Comparison of ENCODE assay signal across 10 cellular contexts in genomic region chr4:87121332-87122065, GRCh38.
A peak's percentile ranks its signal among the peaks of the same experiment; 100 is the strongest.
DNase-seq lines count a peak whose midpoint lies in the region; ATAC-seq and TF ChIP-seq lines count a peak whose summit lies in the region.
"Had no signal": no experiment of that assay in that cellular context is flagged by ENCODE, and none has a peak within 500 bp of the region (broad histone marks: within the 10 kb centered on the region; RNA-seq: fewer than 3 reads in every experiment).

No MANE protein-coding gene starts in this region.

- TF ChIP-seq CTCF in psoas muscle (IDR thresholded peaks at IDR 0.05), result no peak

- H3K4me3 Mint-ChIP-seq in CD4-positive, CD25-positive, alpha-beta regulatory T cell, result no peak overlapping the region

- peak overlapping the region; percentile 38 to 83 (median 64) for H3K27ac Mint-ChIP-seq in CD4-positive, CD25-positive, alpha-beta regulatory T cell

- H3K27me3 Mint-ChIP-seq in CD4-positive, CD25-positive, alpha-beta regulatory T cell, result no peaks in the 10 kb centered on the region

- WGBS in psoas muscle, 3 donors, result 36 to 42% (median 37%) methylated on average over 4 of the region's 4 CpGs

- H3K36me3 Mint-ChIP-seq in CD4-positive, CD25-positive, alpha-beta regulatory T cell, result peaks cover 46% of the 10 kb centered on the region

- H3K9me3 Mint-ChIP-seq in CD4-positive, CD25-positive, alpha-beta regulatory T cell, result no peaks in the 10 kb centered on the region

- no peak overlapping the region for H3K27ac ChIP-seq in CD4-positive, CD25-positive, alpha-beta regulatory T cell (ENCODE audit: insufficient read depth, low read length, poor library complexity, severe bottlenecking)
- H3K27ac ChIP-seq in SK-N-MC (peak overlapping the region; percentile 33), psoas muscle (peak overlapping the region; percentile 87)

- no peaks in the 10 kb centered on the region for H3K9me3 ChIP-seq in CD4-positive, CD25-positive, alpha-beta regulatory T cell (ENCODE audit: control insufficient read depth in 2 of 2, low read length in 2 of 2)
- H3K9me3 ChIP-seq in SK-N-MC (ENCODE audit: low read depth, low read length), result no peaks in the 10 kb centered on the region
- H3K9me3 ChIP-seq in psoas muscle, result no peaks in the 10 kb centered on the region

- H3K4me1 ChIP-seq in CD4-positive, CD25-positive, alpha-beta regulatory T cell (ENCODE audit: control insufficient read depth, insufficient read depth, low read length, poor library complexity, severe bottlenecking), result no peaks in the 10 kb centered on the region
- peaks cover 69% of the 10 kb centered on the region for H3K4me1 ChIP-seq in psoas muscle

- H3K4me3 ChIP-seq in CD4-positive, CD25-positive, alpha-beta regulatory T cell (ENCODE audit: low read depth, low read length), result no peak overlapping the region
- H3K4me3 ChIP-seq in SK-N-MC (no peak overlapping the region), psoas muscle (peak overlapping the region; percentile 60)

- ATAC-seq in CD4-positive, CD25-positive, alpha-beta regulatory T cell (ENCODE audit: low read depth in 2 of 2), result no peak
- ATAC-seq in psoas muscle (peak; percentile 70 to 80 (median 74)), GM21447 (IDR thresholded peaks at IDR 0.05; ENCODE audit: unreplicated experiment) (no peak), GM19324 (IDR thresholded peaks at IDR 0.05; ENCODE audit: low FRiP score, unreplicated experiment) (no peak), GM21528 (IDR thresholded peaks at IDR 0.05; ENCODE audit: low FRiP score, unreplicated experiment) (no peak)

- H3K27me3 ChIP-seq in CD4-positive, CD25-positive, alpha-beta regulatory T cell (ENCODE audit: control insufficient read depth, insufficient read depth, low read length), result no peaks in the 10 kb centered on the region
- no peaks in the 10 kb centered on the region for H3K27me3 ChIP-seq in psoas muscle (ENCODE audit: insufficient read depth in 3 of 3, low read length in 2 of 3)

- peaks cover 58% of the 10 kb centered on the region for H3K36me3 ChIP-seq in CD4-positive, CD25-positive, alpha-beta regulatory T cell (ENCODE audit: control insufficient read depth, insufficient read depth, low read length)
- H3K36me3 ChIP-seq in SK-N-MC (ENCODE audit: insufficient read depth, low read length), result peaks cover 38% of the 10 kb centered on the region
- H3K36me3 ChIP-seq in psoas muscle (ENCODE audit: insufficient read depth in 1 of 2, low read depth in 1 of 2), result peaks cover 3 to 37% of the 10 kb centered on the region in 2 donors

- intact Hi-C loops in psoas muscle (cut with DNase I), result no loop called here

- H3K4me1 Mint-ChIP-seq in CD4-positive, CD25-positive, alpha-beta regulatory T cell, result peaks cover 24 to 33% (median 28%) of the 10 kb centered on the region in 4 donors

- no peak for DNase-seq in CD4-positive, CD25-positive, alpha-beta regulatory T cell
- DNase-seq in SK-N-MC (ENCODE audit: low read depth, low spot score) (no peak), fibroblast of the conjunctiva (ENCODE audit: low read depth) (peak; percentile 34), psoas muscle (no peak), ureter (ENCODE audit: low spot score) (no peak)
- DNase-seq: DMS153; NK-92 treated with Interleukin-12 subunit alpha and Interleukin-12 subunit beta, amount 100 ng/mL, for 24 hours had no signal

- no peak overlapping the region for H3K9ac ChIP-seq in SK-N-MC (ENCODE audit: insufficient read length)

Comparison
In these comparisons a context has a peak if more than half of its experiments do, and no peak if none do; other contexts are left out.
1. ATAC-seq: peak in psoas muscle (4 of 4); none in CD4-positive, CD25-positive, alpha-beta regulatory T cell (0 of 2), GM21447 (single experiment), GM19324 (single experiment) and GM21528 (single experiment).